ENCODE assay signal across 11 cellular contexts in the genomic region with DNA sequence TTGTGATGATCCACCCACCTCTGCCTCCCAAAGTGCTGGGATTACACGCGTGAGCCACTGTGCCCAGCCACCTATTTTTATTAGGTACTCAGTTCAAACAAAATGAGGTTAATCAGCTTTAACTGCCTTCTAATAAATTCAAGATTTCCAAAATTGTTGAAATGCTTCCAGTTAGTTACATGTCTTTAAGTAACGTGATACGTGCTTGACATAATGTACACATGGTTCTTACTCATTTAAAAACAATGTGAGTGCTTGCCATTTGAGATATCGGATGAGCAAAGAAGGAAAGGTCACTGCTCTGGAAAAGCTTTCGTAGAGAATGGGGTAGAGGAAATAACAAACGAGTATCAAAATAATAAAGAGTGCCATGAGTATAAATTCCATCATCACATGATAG.
A peak's percentile ranks its signal among the peaks of the same experiment; 100 is the strongest.
DNase-seq lines count a peak whose midpoint lies in the region; ATAC-seq and TF ChIP-seq lines count a peak whose summit lies in the region.
"Had no signal": no experiment of that assay in that cellular context is flagged by ENCODE, and none has a peak within 500 bp of the region (broad histone marks: within the 10 kb centered on the region; RNA-seq: fewer than 3 reads in every experiment).

No MANE protein-coding gene starts in this region.

- intact Hi-C loops in ascending aorta (cut with DNase I) (no loop called here), CD14-positive monocyte (cut with micrococcal nuclease) (no loop called here)

- H3K4me1 Mint-ChIP-seq in immature natural killer cell = peaks cover 3 to 63% of the 10 kb centered on the region in 2 donors
- H3K4me1 Mint-ChIP-seq in CD14-positive monocyte = no peaks in the 10 kb centered on the region

- H3K27ac Mint-ChIP-seq in immature natural killer cell (peak overlapping the region in 4 of 6 donors; percentile 29 to 78 (median 54)), CD14-positive monocyte (peak overlapping the region in 1 of 7 donors; percentile 32)

- H3K9me3 Mint-ChIP-seq in immature natural killer cell = no peaks in the 10 kb centered on the region
- H3K9me3 Mint-ChIP-seq in CD14-positive monocyte = no peaks in the 10 kb centered on the region

- H3K4me3 Mint-ChIP-seq in immature natural killer cell (no peak overlapping the region), CD14-positive monocyte (no peak overlapping the region)

- in situ Hi-C loops in astrocyte of the cerebellum (cut with HindIII; ENCODE audit: low sequenced_read_pairs) = no loop called here

- no peak for ATAC-seq in HG03442 (IDR thresholded peaks at IDR 0.05; ENCODE audit: unreplicated experiment)

- H3K27me3 ChIP-seq in ascending aorta = no peaks in the 10 kb centered on the region

- no peak for TF ChIP-seq CTCF in AG09319 (IDR thresholded peaks at IDR 0.05; ENCODE audit: low read depth, low read length)
- no peak for TF ChIP-seq CTCF in astrocyte of the cerebellum (IDR thresholded peaks at IDR 0.05; ENCODE audit: low read depth, low read length, missing control alignments)
- TF ChIP-seq CTCF in ascending aorta (IDR thresholded peaks at IDR 0.05) = no peak
- TF ChIP-seq CTCF in CD14-positive monocyte (IDR thresholded peaks at IDR 0.05) = no peak

- H3K27me3 Mint-ChIP-seq in immature natural killer cell (ENCODE audit: low read depth in 3 of 3) (peaks cover 2 to 6% (median 2%) of the 10 kb centered on the region in 3 donors), CD14-positive monocyte (ENCODE audit: low read depth in 3 of 3) (no peaks in the 10 kb centered on the region)

- no peak overlapping the region for H3K4me3 ChIP-seq in astrocyte of the cerebellum (ENCODE audit: low read depth, low read length)
- no peak overlapping the region for H3K4me3 ChIP-seq in ascending aorta
- H3K4me3 ChIP-seq: lung had no signal

- H3K9me3 ChIP-seq in ascending aorta = no peaks in the 10 kb centered on the region

- peaks cover 0 to 5% of the 10 kb centered on the region in 2 donors for H3K4me1 ChIP-seq in ascending aorta

- peaks cover 5 to 40% of the 10 kb centered on the region in 2 donors for H3K36me3 ChIP-seq in ascending aorta

- H3K27ac ChIP-seq in ascending aorta = peak overlapping the region in 1 of 2 donors; percentile 4

- peaks cover 0 to 6% (median 4%) of the 10 kb centered on the region in 3 donors for H3K36me3 Mint-ChIP-seq in immature natural killer cell
- peaks cover 45 to 69% of the 10 kb centered on the region in 2 donors for H3K36me3 Mint-ChIP-seq in CD14-positive monocyte

- DNase-seq in AG09319 (ENCODE audit: extremely low read depth, low read depth) (peak; percentile 73), HS-27A (ENCODE audit: low read depth) (peak; percentile 48), astrocyte of the cerebellum (ENCODE audit: low read depth) (peak; percentile 15), immature natural killer cell (no peak), ascending aorta (ENCODE audit: low spot score in 2 of 2) (no peak), cerebellar nuclear complex (lab: John Stamatoyannopoulos, UW) (no peak), CD14-positive monocyte (ENCODE audit: low spot score) (no peak)
- DNase-seq: NCI-H2081; stimulated activated CD4-positive, alpha-beta T cell treated with anti-CD3 and anti-CD28 coated beads, Interleukin-4, amount 100 ng/mL, for 4 hours had no signal

Comparison
In these comparisons a context has a peak if more than half of its experiments do, and no peak if none do; other contexts are left out.
1. DNase-seq: peak in AG09319 (single experiment), HS-27A (single experiment) and astrocyte of the cerebellum (single experiment); none in immature natural killer cell (0 of 3), ascending aorta (0 of 2), cerebellar nuclear complex (0 of 2) and CD14-positive monocyte (single experiment).